ENCODE assay signal across 1 cellular context in genomic region chr11:59226396-59226795, GRCh38.
TF ChIP-seq lines count a peak whose summit lies in the region.

No MANE protein-coding gene starts in this region.

TF ChIP-seq in HepG2, 621 proteins besides CTCF, POLR2A, EP300 and RAD21 (continued from another document):
- TF ChIP-seq TRIM22 (IDR thresholded peaks at IDR 0.05): no peak
- TF ChIP-seq PRDM4 (CRISPR knock-in tag; IDR thresholded peaks at IDR 0.05; ENCODE audit: borderline replicate concordance): no peak
- no peak for TF ChIP-seq ZNF724P (CRISPR knock-in tag; IDR thresholded peaks at IDR 0.05; ENCODE audit: borderline replicate concordance)
- no peak for TF ChIP-seq ZNF12 (CRISPR knock-in tag; IDR thresholded peaks at IDR 0.05)
- no peak for TF ChIP-seq TSC22D2 (CRISPR knock-in tag; IDR thresholded peaks at IDR 0.05; ENCODE audit: borderline replicate concordance)
- TF ChIP-seq SRY (CRISPR knock-in tag; IDR thresholded peaks at IDR 0.05): no peak
- no peak for TF ChIP-seq SMC3 (IDR thresholded peaks at IDR 0.05; ENCODE audit: low read length)
- no peak for TF ChIP-seq NR3C1 (CRISPR knock-in tag; IDR thresholded peaks at IDR 0.05)
- TF ChIP-seq ARHGAP35 (CRISPR knock-in tag; IDR thresholded peaks at IDR 0.05; ENCODE audit: borderline replicate concordance): no peak
- no peak for TF ChIP-seq REST (IDR thresholded peaks at IDR 0.05; ENCODE audit: borderline replicate concordance in 1 of 2, low read depth in 1 of 2, low read length in 2 of 2)
- no peak for TF ChIP-seq ZSCAN9 (CRISPR knock-in tag; IDR thresholded peaks at IDR 0.05; ENCODE audit: borderline replicate concordance)
TF ChIP-seq in HepG2: peak in this region for 0.
